15 cellular contexts compared by ENCODE assay signal in the genomic region with DNA sequence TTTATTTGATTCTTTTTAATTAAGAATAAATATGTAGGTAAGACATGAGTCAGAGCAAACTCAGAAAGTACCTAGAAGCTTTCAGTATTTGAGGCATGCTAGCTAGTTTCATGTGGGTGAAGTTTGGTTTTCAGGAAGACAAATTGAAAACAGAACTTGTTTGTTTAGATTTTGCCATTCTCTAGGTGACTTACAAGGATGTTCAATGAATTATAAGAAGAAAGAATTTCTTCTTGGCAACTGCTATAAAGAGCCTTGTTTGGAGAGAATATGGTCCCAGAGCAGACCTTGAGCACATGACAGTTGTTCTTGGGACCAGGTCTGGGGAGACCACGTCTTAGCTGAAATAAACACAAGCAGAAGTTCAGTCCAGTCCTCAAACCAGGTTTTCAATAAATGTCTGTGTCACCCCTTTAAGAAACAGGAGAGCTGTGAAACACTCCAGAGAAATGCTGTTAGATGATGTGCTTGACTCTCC. TPM values are rescaled to one million over a fixed set of nuclear protein-coding genes. Genes with fewer than 3 reads are reported as not detected.
DNase-seq lines count a peak whose midpoint lies in the region; ATAC-seq and TF ChIP-seq lines count a peak whose summit lies in the region.
"Had no signal": no experiment of that assay in that cellular context is flagged by ENCODE, and none has a peak within 500 bp of the region (broad histone marks: within the 10 kb centered on the region; RNA-seq: fewer than 3 reads in every experiment).

No MANE protein-coding gene starts in this region.

- TF ChIP-seq CTCF in upper lobe of right lung (IDR thresholded peaks at IDR 0.05) = no peak

- no peak overlapping the region for H3K4me3 ChIP-seq in upper lobe of right lung

- no peak for DNase-seq in activated CD4-positive, CD25-positive, alpha-beta regulatory T cell treated with anti-CD3 and anti-CD28 coated beads, Interleukin-2, amount 50 U/mL, for 72 hours
- DNase-seq in upper lobe of right lung (no peak), amniotic stem cell (lab: John Stamatoyannopoulos, UW) (no peak)
- DNase-seq: cerebellar nuclear complex, H9, left colon, NCI-H524 had no signal

- H3K27ac Mint-ChIP-seq in activated naive CD8-positive, alpha-beta T cell = peak overlapping the region; percentile 96
- H3K27ac Mint-ChIP-seq: H9 had no signal

- ATAC-seq in activated CD4-positive, CD25-positive, alpha-beta regulatory T cell treated with anti-CD3 and anti-CD28 coated beads, Interleukin-2, amount 50 U/mL, for 24 hours = peak; percentile 63 to 77
- ATAC-seq in GM21390 (IDR thresholded peaks at IDR 0.05; ENCODE audit: unreplicated experiment) (peak; percentile 92), HG03108 (IDR thresholded peaks at IDR 0.05; ENCODE audit: unreplicated experiment) (peak; percentile 94), upper lobe of right lung (no peak), HG02840 (IDR thresholded peaks at IDR 0.05; ENCODE audit: low FRiP score, unreplicated experiment) (no peak)
- ATAC-seq: left colon, SK-N-SH treated with all-trans-retinoic acid at 6 μM for 48 hours had no signal

- H3K4me1 Mint-ChIP-seq in activated naive CD8-positive, alpha-beta T cell (ENCODE audit: low read depth) = peaks cover 24% of the 10 kb centered on the region

- peak overlapping the region; percentile 58 for H3K4me3 Mint-ChIP-seq in activated naive CD8-positive, alpha-beta T cell
- H3K4me3 Mint-ChIP-seq: H9 had no signal

- no peaks in the 10 kb centered on the region for H3K4me1 ChIP-seq in upper lobe of right lung

- H3K27ac ChIP-seq in upper lobe of right lung = no peak overlapping the region
- H3K27ac ChIP-seq: 22Rv1 had no signal

- H3K36me3 ChIP-seq in upper lobe of right lung = no peaks in the 10 kb centered on the region

- peaks cover 4% of the 10 kb centered on the region for H3K36me3 Mint-ChIP-seq in activated naive CD8-positive, alpha-beta T cell

- H3K27me3 Mint-ChIP-seq in activated naive CD8-positive, alpha-beta T cell = peaks cover 2% of the 10 kb centered on the region

- H3K9me3 ChIP-seq in upper lobe of right lung = no peaks in the 10 kb centered on the region

- no peaks in the 10 kb centered on the region for H3K27me3 ChIP-seq in upper lobe of right lung

- intact Hi-C loops in upper lobe of right lung (cut with DNase I) = no loop called here

- H3K9me3 Mint-ChIP-seq in activated naive CD8-positive, alpha-beta T cell (ENCODE audit: low read depth) = no peaks in the 10 kb centered on the region

RNA-seq across cellular contexts. Expression of gene IL21, which starts 38.0 kb away (rescaled TPM):
- total RNA-seq in upper lobe of right lung = not detected
- total RNA-seq: H9, left colon, posterior vena cava had no signal

Comparison
In these comparisons a context has a peak if more than half of its experiments do, and no peak if none do; other contexts are left out.
1. ATAC-seq: peak in activated CD4-positive, CD25-positive, alpha-beta regulatory T cell treated with anti-CD3 and anti-CD28 coated beads, Interleukin-2, amount 50 U/mL, for 24 hours (2 of 2), GM21390 (single experiment) and HG03108 (single experiment); none in upper lobe of right lung (single experiment) and HG02840 (single experiment).